Comparison of ENCODE assay signal across 17 cellular contexts in the genomic region with DNA sequence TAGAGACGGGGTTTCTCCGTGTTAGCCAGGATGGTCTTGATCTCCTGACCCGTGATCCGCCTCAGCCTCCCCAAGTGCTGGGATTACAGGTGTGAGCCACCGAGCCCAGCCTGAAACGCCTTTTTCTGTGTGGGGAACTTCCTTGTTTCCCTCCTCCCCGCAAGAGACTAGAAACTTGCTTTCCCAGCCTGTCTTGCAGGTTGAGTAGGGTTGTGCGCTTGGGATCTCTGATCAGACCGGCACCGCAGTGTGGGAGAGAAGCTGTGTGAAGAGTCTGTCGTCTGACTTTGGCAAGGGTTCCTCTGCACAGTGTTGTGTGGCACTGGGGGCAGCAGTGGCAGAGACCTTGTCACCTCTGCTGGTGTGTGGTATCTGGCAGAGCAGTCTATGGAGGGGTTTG. TPM values are rescaled to one million over a fixed set of nuclear protein-coding genes. Genes with fewer than 3 reads are reported as not detected.
"Had no signal": no experiment of that assay in that cellular context is flagged by ENCODE, and none has a peak within 500 bp of the region (broad histone marks: within the 10 kb centered on the region; RNA-seq: fewer than 3 reads in every experiment).

No MANE protein-coding gene starts in this region.

- DNase-seq: activated CD4-positive, alpha-beta T cell treated with anti-CD3 and anti-CD28 coated beads for 1 hour; activated naive CD4-positive, alpha-beta T cell treated with Interleukin-2 at 50 U/mL for 16 hours; effector memory CD8-positive, alpha-beta T cell; kidney glomerular epithelial cell; left ventricle myocardium superior; mesenchymal stem cell; posterior cingulate gyrus; right cardiac atrium; small intestine had no signal

- H3K27ac Mint-ChIP-seq: activated T-helper 1 cell treated with anti-CD3 and anti-CD28 coated beads, Interleukin-12 subunit alpha, Interleukin-12 subunit beta, Interleukin-2, Interleukin-4 antibody, amounts not matched to agents 30 ng/mL and 10 ng/mL and 1 ng/mL, durations not matched to agents 14 hours and 24 hours and 36 hours; dendritic cell treated with granulocyte-macrophage colony-stimulating factor and Interleukin-4, amounts not matched to agents 40 ng/mL and 50 ng/mL, for 4 days; effector memory CD8-positive, alpha-beta T cell; natural killer cell treated with Interleukin-12 subunit alpha and Interleukin-12 subunit beta and Interleukin-15 and Interleukin-18, amount 100 ng/mL, for 72 hours had no signal

- H3K27ac ChIP-seq: epithelial cell of prostate had no signal

- H3K4me3 Mint-ChIP-seq: activated T-helper 1 cell treated with anti-CD3 and anti-CD28 coated beads, Interleukin-12 subunit alpha, Interleukin-12 subunit beta, Interleukin-2, Interleukin-4 antibody, amounts not matched to agents 30 ng/mL and 10 ng/mL and 1 ng/mL, durations not matched to agents 14 hours and 24 hours and 36 hours; dendritic cell treated with granulocyte-macrophage colony-stimulating factor and Interleukin-4, amounts not matched to agents 40 ng/mL and 50 ng/mL, for 4 days; effector memory CD8-positive, alpha-beta T cell; natural killer cell treated with Interleukin-12 subunit alpha and Interleukin-12 subunit beta and Interleukin-15 and Interleukin-18, amount 100 ng/mL, for 72 hours had no signal

- H3K27me3 Mint-ChIP-seq: dendritic cell treated with granulocyte-macrophage colony-stimulating factor and Interleukin-4, amounts not matched to agents 40 ng/mL and 50 ng/mL, for 4 days; effector memory CD8-positive, alpha-beta T cell; natural killer cell treated with Interleukin-12 subunit alpha and Interleukin-12 subunit beta and Interleukin-15 and Interleukin-18, amount 100 ng/mL, for 72 hours had no signal

- H3K9me3 Mint-ChIP-seq: activated T-helper 1 cell treated with anti-CD3 and anti-CD28 coated beads, Interleukin-12 subunit alpha, Interleukin-12 subunit beta, Interleukin-2, Interleukin-4 antibody, amounts not matched to agents 30 ng/mL and 10 ng/mL and 1 ng/mL, durations not matched to agents 14 hours and 24 hours and 36 hours; dendritic cell treated with granulocyte-macrophage colony-stimulating factor and Interleukin-4, amounts not matched to agents 40 ng/mL and 50 ng/mL, for 4 days; effector memory CD8-positive, alpha-beta T cell; natural killer cell treated with Interleukin-12 subunit alpha and Interleukin-12 subunit beta and Interleukin-15 and Interleukin-18, amount 100 ng/mL, for 72 hours had no signal

- ATAC-seq: effector memory CD8-positive, alpha-beta T cell; left ventricle myocardium superior; natural killer cell treated with Interleukin-12 subunit alpha and Interleukin-12 subunit beta and Interleukin-15 and Interleukin-18, amount 100 ng/mL, for 72 hours had no signal

RNA-seq across cellular contexts. Expression of a gene that starts 55.5 kb away (rescaled TPM):
- total RNA-seq: astrocyte, bronchial epithelial cell, cerebellum, frontal cortex had no signal
